8 cellular contexts compared by ENCODE assay signal in the genomic region with DNA sequence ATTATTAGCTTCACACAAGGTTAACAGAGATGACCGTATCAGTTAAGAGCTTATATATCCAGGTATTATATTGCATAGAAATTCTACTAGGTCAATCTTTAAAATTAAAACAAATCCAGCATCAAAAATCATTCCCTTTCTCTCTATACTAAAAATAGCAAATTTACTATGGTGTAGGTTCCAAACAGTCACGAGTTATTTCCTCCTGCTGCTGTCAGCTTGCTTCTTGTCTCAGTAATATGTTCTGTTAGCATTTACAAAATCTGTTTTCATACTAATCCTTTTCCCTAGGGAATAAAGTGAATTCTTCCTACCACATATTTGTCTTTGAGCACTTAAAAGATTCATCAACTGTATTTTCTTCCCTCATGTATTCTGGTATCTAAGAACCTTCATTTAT. TPM values are rescaled to one million over a fixed set of nuclear protein-coding genes. Genes with fewer than 3 reads are reported as not detected.
DNase-seq lines count a peak whose midpoint lies in the region; ATAC-seq and TF ChIP-seq lines count a peak whose summit lies in the region.

No MANE protein-coding gene starts in this region.

- peak overlapping the region; percentile 68 for H3K4me3 ChIP-seq in hepatocyte
- peak overlapping the region; percentile 85 to 95 for H3K4me3 ChIP-seq in stomach smooth muscle (ENCODE audit: low read length in 2 of 2)

- no peaks in the 10 kb centered on the region for H3K27me3 ChIP-seq in hepatocyte
- no peaks in the 10 kb centered on the region for H3K27me3 ChIP-seq in stomach smooth muscle (ENCODE audit: control insufficient read depth in 1 of 2, insufficient read depth in 2 of 2, low read length in 2 of 2)

- H3K4me3 Mint-ChIP-seq in T-helper 1 cell treated with Interleukin-12 subunit alpha and Interleukin-12 subunit beta and Interleukin-4 antibody, amounts not matched to agents 30 μg/mL and 1 μg/mL, for 36 hours = peak overlapping the region; percentile 85
- peak overlapping the region; percentile 86 for H3K4me3 Mint-ChIP-seq in activated CD8-positive, alpha-beta T cell treated with anti-CD3 and anti-CD28 coated beads, Interleukin-2, amount 10 ng/mL, durations not matched to agents 7 days and 5 days

- H3K9me3 Mint-ChIP-seq in T-helper 1 cell treated with Interleukin-12 subunit alpha and Interleukin-12 subunit beta and Interleukin-4 antibody, amounts not matched to agents 30 μg/mL and 1 μg/mL, for 36 hours = no peaks in the 10 kb centered on the region
- no peaks in the 10 kb centered on the region for H3K9me3 Mint-ChIP-seq in activated CD8-positive, alpha-beta T cell treated with anti-CD3 and anti-CD28 coated beads, Interleukin-2, amount 10 ng/mL, durations not matched to agents 7 days and 5 days (ENCODE audit: insufficient read depth)

- POLR2A ChIA-PET in activated CD8-positive, alpha-beta T cell treated with anti-CD3 and anti-CD28 coated beads, Interleukin-2, amount 10 ng/mL, durations not matched to agents 7 days and 5 days (lab: Charles Lee) = interaction anchor here (0.8 to 2.0 kb wide), 6 partner anchors 24 to 318 kb away, joined by 3 to 5 read pairs (median 3); a partner anchor contains a TSS

- H3K27me3 Mint-ChIP-seq in T-helper 1 cell treated with Interleukin-12 subunit alpha and Interleukin-12 subunit beta and Interleukin-4 antibody, amounts not matched to agents 30 μg/mL and 1 μg/mL, for 36 hours (ENCODE audit: low read depth) = no peaks in the 10 kb centered on the region
- H3K27me3 Mint-ChIP-seq in activated CD8-positive, alpha-beta T cell treated with anti-CD3 and anti-CD28 coated beads, Interleukin-2, amount 10 ng/mL, durations not matched to agents 7 days and 5 days (ENCODE audit: low read depth) = no peaks in the 10 kb centered on the region

- peak overlapping the region in 1 of 2 donors; percentile 53 for H3K9ac ChIP-seq in stomach smooth muscle (ENCODE audit: low read length in 2 of 2)

- H3K4me1 ChIP-seq in hepatocyte (ENCODE audit: insufficient read depth) (peaks cover 21% of the 10 kb centered on the region), stomach smooth muscle (ENCODE audit: control insufficient read depth, insufficient read depth, low read length) (peaks cover 26% of the 10 kb centered on the region)

- peaks cover 34% of the 10 kb centered on the region for H4K20me1 ChIP-seq in hepatocyte (ENCODE audit: insufficient read depth, poor library complexity, severe bottlenecking)

- CTCF ChIA-PET in activated CD8-positive, alpha-beta T cell treated with anti-CD3 and anti-CD28 coated beads, Interleukin-2, amount 10 ng/mL, durations not matched to agents 7 days and 5 days (lab: Charles Lee) = interaction anchor here (1.0 to 8.1 kb wide), 3 partner anchors 26 to 149 kb away, joined by 3 to 65 read pairs (median 5); no protein-coding TSS in a partner anchor

- peak overlapping the region; percentile 82 for H3K27ac Mint-ChIP-seq in T-helper 1 cell treated with Interleukin-12 subunit alpha and Interleukin-12 subunit beta and Interleukin-4 antibody, amounts not matched to agents 30 μg/mL and 1 μg/mL, for 36 hours
- H3K27ac Mint-ChIP-seq in activated CD8-positive, alpha-beta T cell treated with anti-CD3 and anti-CD28 coated beads, Interleukin-2, amount 10 ng/mL, durations not matched to agents 7 days and 5 days = peak overlapping the region; percentile 82

- ATAC-seq in activated CD8-positive, alpha-beta T cell treated with anti-CD3 and anti-CD28 coated beads, Interleukin-2, amount 10 ng/mL, durations not matched to agents 7 days and 5 days = no peak
- ATAC-seq in HG02884 (IDR thresholded peaks at IDR 0.05; ENCODE audit: unreplicated experiment) = no peak

- H3K9me2 ChIP-seq in hepatocyte (replicated peaks; ENCODE audit: insufficient read depth) = no peaks in the 10 kb centered on the region

- peaks cover 89% of the 10 kb centered on the region for H3K79me2 ChIP-seq in hepatocyte

- peak overlapping the region; percentile 91 for H3K27ac ChIP-seq in hepatocyte
- H3K27ac ChIP-seq in stomach smooth muscle (ENCODE audit: low read length) = peak overlapping the region; percentile 80

- H3K9me3 ChIP-seq in hepatocyte (ENCODE audit: low read depth) = no peaks in the 10 kb centered on the region
- no peaks in the 10 kb centered on the region for H3K9me3 ChIP-seq in stomach smooth muscle (ENCODE audit: control insufficient read depth in 2 of 2, low read length in 2 of 2)

- no peak overlapping the region for H2AFZ ChIP-seq in hepatocyte

- WGBS in hepatocyte (ENCODE audit: low lambda C conversion rate, missing lambda C conversion rate) = 34% methylated on average over 2 of the region's 2 CpGs

- DNase-seq in T-helper 1 cell = no peak
- no peak for DNase-seq in activated CD8-positive, alpha-beta T cell treated with anti-CD3 and anti-CD28 coated beads, Interleukin-2, amount 10 ng/mL, durations not matched to agents 7 days and 5 days
- DNase-seq in hepatocyte (ENCODE audit: low spot score) = no peak
- no peak for DNase-seq in NCI-H1417 (lab: John Stamatoyannopoulos, UW)
- no peak for DNase-seq in DMS53 treated with DMSO at 0.1 percent for 48 hours (lab: John Stamatoyannopoulos, UW; ENCODE audit: unreplicated experiment)

- peak overlapping the region; percentile 89 for H3K4me2 ChIP-seq in hepatocyte

- no peaks in the 10 kb centered on the region for H3K36me3 ChIP-seq in hepatocyte (replicated peaks; ENCODE audit: insufficient read depth, low read depth)
- peaks cover 0 to 3% of the 10 kb centered on the region in 2 donors for H3K36me3 ChIP-seq in stomach smooth muscle (ENCODE audit: control insufficient read depth in 2 of 2, insufficient read depth in 2 of 2, low read length in 2 of 2)

- H3K36me3 Mint-ChIP-seq in T-helper 1 cell treated with Interleukin-12 subunit alpha and Interleukin-12 subunit beta and Interleukin-4 antibody, amounts not matched to agents 30 μg/mL and 1 μg/mL, for 36 hours (ENCODE audit: low read depth) = peaks cover 35% of the 10 kb centered on the region
- peaks cover 42% of the 10 kb centered on the region for H3K36me3 Mint-ChIP-seq in activated CD8-positive, alpha-beta T cell treated with anti-CD3 and anti-CD28 coated beads, Interleukin-2, amount 10 ng/mL, durations not matched to agents 7 days and 5 days (ENCODE audit: low read depth)

- H3K4me1 Mint-ChIP-seq in T-helper 1 cell treated with Interleukin-12 subunit alpha and Interleukin-12 subunit beta and Interleukin-4 antibody, amounts not matched to agents 30 μg/mL and 1 μg/mL, for 36 hours (ENCODE audit: low read depth) = peaks cover 52% of the 10 kb centered on the region
- H3K4me1 Mint-ChIP-seq in activated CD8-positive, alpha-beta T cell treated with anti-CD3 and anti-CD28 coated beads, Interleukin-2, amount 10 ng/mL, durations not matched to agents 7 days and 5 days (ENCODE audit: low read depth) = peaks cover 60% of the 10 kb centered on the region

- TF ChIP-seq CTCF in hepatocyte (IDR thresholded peaks at IDR 0.05; ENCODE audit: poor library complexity) = no peak

RNA-seq across cellular contexts. Expression of a gene that starts 2.5 kb away (rescaled TPM):
- total RNA-seq in activated CD8-positive, alpha-beta T cell treated with anti-CD3 and anti-CD28 coated beads, Interleukin-2, amount 10 ng/mL, durations not matched to agents 7 days and 5 days = 10 to 100 TPM; 63.8 to 66.2 TPM
- 63.4 and 72.1 TPM in 2 replicates for total RNA-seq in hepatocyte
- 9.4 and 11.7 TPM in 2 replicates for polyA plus RNA-seq in hepatocyte
